ENCODE assay signal across 21 cellular contexts in the genomic region with DNA sequence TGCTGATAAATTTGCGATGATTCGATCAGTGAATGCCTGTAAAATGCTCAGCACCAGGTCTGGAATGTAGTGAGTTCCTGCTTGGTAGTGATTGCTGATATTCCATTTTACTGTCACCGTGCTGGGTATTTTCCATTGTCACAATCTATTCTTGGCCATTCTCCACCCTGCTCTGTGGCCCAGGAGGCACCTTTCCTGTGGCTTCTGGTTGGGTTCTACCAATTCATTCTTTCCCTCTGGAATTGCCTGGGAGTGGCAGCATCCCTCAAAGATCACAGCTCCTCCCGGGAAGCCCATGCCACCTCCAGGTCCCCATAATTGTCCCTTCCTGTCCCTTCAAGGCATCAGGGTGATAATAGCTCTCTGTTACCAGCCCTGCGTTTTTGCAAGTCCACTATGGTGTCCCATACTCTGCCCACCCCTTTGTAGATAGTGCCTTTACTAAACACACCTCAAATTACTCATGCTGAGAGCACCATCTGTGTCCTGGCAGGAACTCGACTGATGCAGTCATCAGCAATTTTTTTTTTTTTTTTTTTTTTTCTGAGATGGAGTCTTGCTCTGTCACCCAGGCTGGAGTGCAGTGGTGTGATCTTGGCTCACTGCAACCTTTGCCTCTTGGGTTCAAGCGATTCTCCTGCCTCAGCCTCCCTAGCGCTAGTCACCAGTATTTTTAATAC.
A peak's percentile ranks its signal among the peaks of the same experiment; 100 is the strongest.
DNase-seq lines count a peak whose midpoint lies in the region; ATAC-seq, FAIRE-seq and TF ChIP-seq lines count a peak whose summit lies in the region.
"Had no signal": no experiment of that assay in that cellular context is flagged by ENCODE, and none has a peak within 500 bp of the region (broad histone marks: within the 10 kb centered on the region; RNA-seq: fewer than 3 reads in every experiment).

No MANE protein-coding gene starts in this region.

- H2BK5ac ChIP-seq in mesendoderm (ENCODE audit: low read length), result no peak overlapping the region

- H3K4me3 ChIP-seq in MM.1S (ENCODE audit: low read length) (no peak overlapping the region), mesendoderm (ENCODE audit: low read length) (no peak overlapping the region), HAP-1 (no peak overlapping the region), kidney (ENCODE audit: low read length in 2 of 2) (no peak overlapping the region)
- H3K4me3 ChIP-seq: GM12878 had no signal

- H3K27ac ChIP-seq in MM.1S (ENCODE audit: low read length), result no peak overlapping the region
- H3K27ac ChIP-seq in mesendoderm (ENCODE audit: low read depth, low read length), result no peak overlapping the region
- H3K27ac ChIP-seq in kidney (ENCODE audit: low read depth in 2 of 2, low read length in 2 of 2), result no peak overlapping the region
- H3K27ac ChIP-seq: 22Rv1, C4-2B had no signal

- H3K18ac ChIP-seq in mesendoderm (ENCODE audit: low read length), result no peak overlapping the region

- H3K23ac ChIP-seq in mesendoderm (ENCODE audit: low read length), result no peak overlapping the region

- no CpG with 5 or more reads among the region's 8 CpGs for WGBS in mesendoderm (ENCODE audit: extremely low coverage, insufficient coverage, low lambda C conversion rate)

- peaks cover 30% of the 10 kb centered on the region for H3K27me3 Mint-ChIP-seq in activated T-helper 17 cell treated with anti-CD3 and anti-CD28 coated beads, Interleukin-2, amount 50 U/mL, for 72 hours
- H3K27me3 Mint-ChIP-seq: activated naive CD4-positive, alpha-beta T cell treated with anti-CD3 and anti-CD28 coated beads, Interleukin-2, amount 10 ng/mL, durations not matched to agents 7 days and 5 days had no signal

- no peak overlapping the region for H2AK5ac ChIP-seq in mesendoderm (ENCODE audit: low read length)

- H2BK120ac ChIP-seq in mesendoderm (ENCODE audit: low read depth, low read length), result no peak overlapping the region

- H3K79me2 ChIP-seq in MM.1S (ENCODE audit: low read length) (no peaks in the 10 kb centered on the region), mesendoderm (ENCODE audit: control insufficient read depth, insufficient read depth, low read length) (no peaks in the 10 kb centered on the region)

- FAIRE-seq in kidney (lab: Jason Lieb, UNC), result no peak
- FAIRE-seq: GM12878, H54, HTR-8/SVneo, keratinocyte had no signal

- H3K4me1 ChIP-seq in MM.1S (ENCODE audit: low read length), result 0 out of 2 replicates have a peak, but pooled peaks cover 2% of the 10 kb centered on the region
- peaks cover 4% of the 10 kb centered on the region for H3K4me1 ChIP-seq in mesendoderm (ENCODE audit: control insufficient read depth, low read depth, low read length)
- H3K4me1 ChIP-seq in HAP-1, result no peaks in the 10 kb centered on the region
- no peaks in the 10 kb centered on the region for H3K4me1 ChIP-seq in kidney (ENCODE audit: control insufficient read depth in 1 of 2, insufficient read depth in 1 of 2, low read depth in 1 of 2, low read length in 2 of 2)

- H3K36me3 Mint-ChIP-seq in activated T-helper 17 cell treated with anti-CD3 and anti-CD28 coated beads, Interleukin-2, amount 50 U/mL, for 72 hours (ENCODE audit: low read depth), result no peaks in the 10 kb centered on the region
- H3K36me3 Mint-ChIP-seq: activated naive CD4-positive, alpha-beta T cell treated with anti-CD3 and anti-CD28 coated beads, Interleukin-2, amount 10 ng/mL, durations not matched to agents 7 days and 5 days had no signal

- in situ Hi-C loops in HAP-1 (cut with MboI; ENCODE audit: low sequenced_read_pairs), result loop anchor here (25.0 kb wide), 1 partner anchor 850 kb away; no protein-coding TSS in a partner anchor

- H2AFZ ChIP-seq in MM.1S (ENCODE audit: low read length), result no peak overlapping the region

- H3K4ac ChIP-seq in mesendoderm (ENCODE audit: low read depth, low read length), result no peak overlapping the region

- no peak overlapping the region for H3K56ac ChIP-seq in mesendoderm (ENCODE audit: low read length)

- no peak overlapping the region for H3K9ac ChIP-seq in MM.1S (ENCODE audit: low read length)
- H3K9ac ChIP-seq in mesendoderm (ENCODE audit: low read length), result no peak overlapping the region
- H3K9ac ChIP-seq in kidney (ENCODE audit: low read length in 2 of 2), result no peak overlapping the region

- H3K36me3 ChIP-seq in MM.1S (replicated peaks; ENCODE audit: insufficient read depth, low read length) (no peaks in the 10 kb centered on the region), mesendoderm (ENCODE audit: control insufficient read depth, insufficient read depth, low read length) (no peaks in the 10 kb centered on the region), HAP-1 (replicated peaks) (no peaks in the 10 kb centered on the region), kidney (ENCODE audit: control insufficient read depth in 1 of 2, insufficient read depth in 2 of 2, low read length in 2 of 2) (no peaks in the 10 kb centered on the region)

- no peaks in the 10 kb centered on the region for H3K9me3 Mint-ChIP-seq in activated T-helper 17 cell treated with anti-CD3 and anti-CD28 coated beads, Interleukin-2, amount 50 U/mL, for 72 hours
- H3K9me3 Mint-ChIP-seq: activated naive CD4-positive, alpha-beta T cell treated with anti-CD3 and anti-CD28 coated beads, Interleukin-2, amount 10 ng/mL, durations not matched to agents 7 days and 5 days; dendritic cell treated with granulocyte-macrophage colony-stimulating factor and Interleukin-4, amounts not matched to agents 40 ng/mL and 50 ng/mL, for 4 days; neural crest cell; T-helper 2 cell treated with Interferon-gamma antibody and Interleukin-4, amounts not matched to agents 5 μg/mL and 100 μg/mL, for 36 hours had no signal

- H2BK15ac ChIP-seq in mesendoderm (replicated peaks; ENCODE audit: low read depth), result no peak overlapping the region

- intact Hi-C loops in kidney (cut with DNase I), result no loop called here

- no peak overlapping the region for H3K27ac Mint-ChIP-seq in activated T-helper 17 cell treated with anti-CD3 and anti-CD28 coated beads, Interleukin-2, amount 50 U/mL, for 72 hours
- H3K27ac Mint-ChIP-seq: activated naive CD4-positive, alpha-beta T cell treated with anti-CD3 and anti-CD28 coated beads, Interleukin-2, amount 10 ng/mL, durations not matched to agents 7 days and 5 days; dendritic cell treated with granulocyte-macrophage colony-stimulating factor and Interleukin-4, amounts not matched to agents 40 ng/mL and 50 ng/mL, for 4 days; T-helper 2 cell treated with Interferon-gamma antibody and Interleukin-4, amounts not matched to agents 5 μg/mL and 100 μg/mL, for 36 hours had no signal

- H4K5ac ChIP-seq in mesendoderm (ENCODE audit: low read length), result no peak overlapping the region

- H3F3A ChIP-seq in MM.1S (ENCODE audit: insufficient read depth, low read length), result no peaks in the 10 kb centered on the region

- peak; percentile 61 for ATAC-seq in activated T-helper 17 cell treated with anti-CD3 and anti-CD28 coated beads, Interleukin-2, amount 50 U/mL, for 72 hours (replicated peaks)
- ATAC-seq: GM12878; stimulated activated naive CD8-positive, alpha-beta T cell treated with anti-CD3 and anti-CD28 coated beads, Interleukin-15, amount 100 ng/mL, for 72 hours had no signal

- H3K9me3 ChIP-seq in MM.1S (replicated peaks; ENCODE audit: insufficient read depth, low read length) (no peaks in the 10 kb centered on the region), HAP-1 (no peaks in the 10 kb centered on the region), kidney (ENCODE audit: control insufficient read depth in 1 of 2, low read length in 2 of 2) (no peaks in the 10 kb centered on the region)

- DNase-seq in NCI-H1417 (lab: John Stamatoyannopoulos, UW), result peak in 2 of 3 experiments; percentile 16 to 35
- DNase-seq in NCI-H1417 treated with DMSO at 0.1 percent for 48 hours (lab: John Stamatoyannopoulos, UW), result no peak
- DNase-seq in MM.1S, result peak; percentile 8
- peak; percentile 64 for DNase-seq in mesendoderm
- DNase-seq in NCI-H2029 (lab: John Stamatoyannopoulos, UW), result no peak
- DNase-seq in HAP-1 (ENCODE audit: low spot score in 2 of 2), result no peak
- no peak for DNase-seq in kidney
- DNase-seq: activated CD4-positive, alpha-beta T cell treated with anti-CD3 and anti-CD28 coated beads for 1 hour; activated CD8-positive, alpha-beta memory T cell treated with anti-CD3 and anti-CD28 coated beads, Interleukin-2, amount 50 U/mL, for 4 hours; activated naive CD4-positive, alpha-beta T cell treated with anti-CD3 and anti-CD28 coated beads, Interleukin-2, amount 10 ng/mL, durations not matched to agents 7 days and 5 days; stimulated activated naive CD8-positive, alpha-beta T cell treated with anti-CD3 and anti-CD28 coated beads, Interleukin-15, amount 100 ng/mL, for 72 hours had no signal

- H4K20me1 ChIP-seq in MM.1S (ENCODE audit: insufficient read depth, low read length), result no peaks in the 10 kb centered on the region

- H3K9me2 ChIP-seq in MM.1S (replicated peaks; ENCODE audit: insufficient read depth, low read length), result no peaks in the 10 kb centered on the region

- no peak overlapping the region for H3K4me2 ChIP-seq in MM.1S (ENCODE audit: low read depth, low read length)
- H3K4me2 ChIP-seq in mesendoderm (ENCODE audit: low read length), result no peak overlapping the region

- H3K79me1 ChIP-seq in mesendoderm (ENCODE audit: low read length), result no peaks in the 10 kb centered on the region

- TF ChIP-seq CTCF in MM.1S (IDR thresholded peaks at IDR 0.05; ENCODE audit: low read length) (no peak), kidney (IDR thresholded peaks at IDR 0.05; ENCODE audit: borderline replicate concordance, extremely low read depth, insufficient read depth) (no peak)

- no peaks in the 10 kb centered on the region for H3K27me3 ChIP-seq in MM.1S (replicated peaks; ENCODE audit: insufficient read depth, low read length)
- no peaks in the 10 kb centered on the region for H3K27me3 ChIP-seq in mesendoderm (ENCODE audit: insufficient read depth, low read length, poor library complexity)
- peaks cover 16% of the 10 kb centered on the region; the same call in 1 of the 2 replicates for H3K27me3 ChIP-seq in HAP-1 (ENCODE audit: low read depth)

- H4K8ac ChIP-seq in mesendoderm (ENCODE audit: low read depth, low read length), result no peak overlapping the region

- no peak overlapping the region for H3K4me3 Mint-ChIP-seq in activated T-helper 17 cell treated with anti-CD3 and anti-CD28 coated beads, Interleukin-2, amount 50 U/mL, for 72 hours
- H3K4me3 Mint-ChIP-seq: activated naive CD4-positive, alpha-beta T cell treated with anti-CD3 and anti-CD28 coated beads, Interleukin-2, amount 10 ng/mL, durations not matched to agents 7 days and 5 days; dendritic cell treated with granulocyte-macrophage colony-stimulating factor and Interleukin-4, amounts not matched to agents 40 ng/mL and 50 ng/mL, for 4 days; neural crest cell; stimulated activated naive CD8-positive, alpha-beta T cell treated with anti-CD3 and anti-CD28 coated beads, Interleukin-15, amount 100 ng/mL, for 72 hours; T-helper 2 cell treated with Interferon-gamma antibody and Interleukin-4, amounts not matched to agents 5 μg/mL and 100 μg/mL, for 36 hours had no signal

- H3K4me1 Mint-ChIP-seq in activated T-helper 17 cell treated with anti-CD3 and anti-CD28 coated beads, Interleukin-2, amount 50 U/mL, for 72 hours, result peaks cover 6% of the 10 kb centered on the region
- H3K4me1 Mint-ChIP-seq: neural crest cell had no signal

Comparison
In these comparisons a context has a peak if more than half of its experiments do, and no peak if none do; other contexts are left out.
1. DNase-seq: peak in NCI-H1417 (2 of 3), MM.1S (single experiment) and mesendoderm (single experiment); none in NCI-H1417 treated with DMSO at 0.1 percent for 48 hours (single experiment), NCI-H2029 (single experiment), HAP-1 (0 of 2) and kidney (single experiment).